In the genomic region with DNA sequence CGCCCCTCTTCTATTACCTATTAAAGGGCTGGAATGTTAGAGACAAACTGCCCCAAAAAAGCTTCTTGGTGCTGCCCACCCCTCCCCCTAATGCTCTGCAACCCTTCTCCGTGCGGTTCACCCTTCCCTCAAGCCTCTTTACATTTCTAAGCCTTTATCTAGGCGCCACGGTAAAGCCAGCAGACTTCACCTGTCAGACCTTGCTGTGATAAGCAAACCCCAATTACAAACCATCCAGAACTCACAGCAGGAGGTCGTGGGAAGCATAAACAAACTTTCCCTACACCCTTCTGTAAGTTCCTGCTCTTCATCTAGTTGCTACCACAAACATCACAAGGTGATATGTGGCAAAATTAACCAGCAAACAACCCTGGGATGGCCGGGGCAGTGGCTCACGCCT, we compare ENCODE assay signal across 1 cellular context.
TF ChIP-seq lines count a peak whose summit lies in the region.

No MANE protein-coding gene starts in this region.

TF ChIP-seq in K562, 482 proteins besides CTCF, POLR2A, EP300 and RAD21 (continued from another document):
- TF ChIP-seq, protein P1, sequence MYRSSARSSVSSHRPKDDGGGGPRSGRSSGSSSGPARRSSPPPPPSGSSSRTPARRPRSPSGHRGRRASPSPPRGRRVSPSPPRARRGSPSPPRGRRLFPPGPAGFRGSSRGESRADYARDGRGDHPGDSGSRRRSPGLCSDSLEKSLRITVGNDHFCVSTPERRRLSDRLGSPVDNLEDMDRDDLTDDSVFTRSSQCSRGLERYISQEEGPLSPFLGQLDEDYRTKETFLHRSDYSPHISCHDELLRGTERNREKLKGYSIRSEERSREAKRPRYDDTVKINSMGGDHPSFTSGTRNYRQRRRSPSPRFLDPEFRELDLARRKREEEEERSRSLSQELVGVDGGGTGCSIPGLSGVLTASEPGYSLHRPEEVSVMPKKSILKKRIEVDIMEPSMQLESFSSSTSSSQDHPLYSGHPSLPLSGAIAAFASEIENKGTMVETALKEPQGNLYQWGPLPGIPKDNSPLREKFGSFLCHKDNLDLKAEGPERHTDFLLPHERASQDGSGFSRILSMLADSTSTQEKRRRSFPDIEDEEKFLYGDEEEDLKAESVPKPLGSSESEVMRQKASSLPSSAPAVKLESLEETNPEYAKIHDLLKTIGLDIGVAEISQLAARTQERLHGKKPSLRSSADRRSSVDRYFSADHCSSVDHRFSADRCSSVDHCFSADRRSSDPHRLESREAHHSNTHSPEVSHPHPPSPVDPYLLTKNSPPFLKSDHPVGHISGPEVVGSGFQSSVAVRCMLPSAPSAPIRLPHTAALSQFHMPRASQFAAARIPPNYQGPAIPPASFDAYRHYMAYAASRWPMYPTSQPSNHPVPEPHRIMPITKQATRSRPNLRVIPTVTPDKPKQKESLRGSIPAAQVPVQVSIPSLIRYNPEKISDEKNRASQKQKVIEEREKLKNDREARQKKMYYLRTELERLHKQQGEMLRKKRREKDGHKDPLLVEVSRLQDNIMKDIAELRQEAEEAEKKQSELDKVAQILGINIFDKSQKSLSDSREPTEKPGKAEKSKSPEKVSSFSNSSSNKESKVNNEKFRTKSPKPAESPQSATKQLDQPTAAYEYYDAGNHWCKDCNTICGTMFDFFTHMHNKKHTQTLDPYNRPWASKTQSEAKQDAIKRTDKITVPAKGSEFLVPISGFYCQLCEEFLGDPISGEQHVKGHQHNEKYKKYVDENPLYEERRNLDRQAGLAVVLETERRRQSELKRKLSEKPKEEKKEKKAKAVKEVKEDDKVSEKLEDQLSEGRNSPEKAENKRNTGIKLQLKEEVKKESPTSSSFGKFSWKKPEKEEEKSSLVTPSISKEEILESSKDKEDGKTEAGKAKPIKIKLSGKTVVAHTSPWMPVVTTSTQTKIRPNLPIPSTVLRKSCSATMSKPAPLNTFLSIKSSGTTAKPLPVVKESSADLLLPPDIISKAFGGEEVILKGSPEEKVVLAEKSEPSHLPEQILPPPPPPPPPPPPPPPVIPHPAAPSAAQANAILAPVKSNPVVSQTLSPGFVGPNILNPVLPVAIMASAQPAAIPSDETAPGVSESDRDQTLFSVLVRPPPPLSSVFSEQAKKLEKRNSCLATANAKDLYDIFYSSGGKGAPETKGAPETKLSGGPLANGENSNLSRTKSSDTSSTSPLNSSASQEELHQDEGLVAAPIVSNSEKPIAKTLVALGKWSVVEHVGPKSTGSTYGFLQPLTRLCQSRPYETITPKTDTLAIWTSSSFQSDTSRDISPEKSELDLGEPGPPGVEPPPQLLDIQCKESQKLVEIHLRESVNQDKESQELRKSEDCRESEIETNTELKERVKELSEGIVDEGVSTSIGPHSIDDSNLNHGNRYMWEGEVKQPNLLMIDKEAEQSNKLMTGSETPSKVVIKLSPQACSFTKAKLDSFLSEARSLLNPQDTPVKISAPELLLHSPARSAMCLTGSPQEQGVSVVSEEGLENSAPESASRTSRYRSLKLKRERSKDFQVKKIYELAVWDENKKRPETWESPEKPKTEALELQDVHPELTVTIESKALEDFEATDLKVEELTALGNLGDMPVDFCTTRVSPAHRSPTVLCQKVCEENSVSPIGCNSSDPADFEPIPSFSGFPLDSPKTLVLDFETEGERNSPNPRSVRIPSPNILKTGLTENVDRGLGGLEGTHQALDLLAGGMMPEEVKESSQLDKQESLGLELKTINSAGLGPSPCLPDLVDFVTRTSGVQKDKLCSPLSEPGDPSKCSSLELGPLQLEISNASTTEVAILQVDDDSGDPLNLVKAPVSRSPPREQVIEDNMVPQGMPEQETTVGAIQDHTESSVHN (IDR thresholded peaks at IDR 0.05; ENCODE audit: borderline replicate concordance in 1 of 2, low read depth in 1 of 2): no peak
- TF ChIP-seq GATA2 (CRISPR knock-in tag; IDR thresholded peaks at IDR 0.05) (no peak), LCOR (CRISPR knock-in tag; IDR thresholded peaks at IDR 0.05) (no peak), ZBTB7A (IDR thresholded peaks at IDR 0.05; ENCODE audit: borderline replicate concordance, control insufficient read depth, low read depth, low read length) (no peak), ARNT (IDR thresholded peaks at IDR 0.05) (no peak), MXI1 (IDR thresholded peaks at IDR 0.05; ENCODE audit: low read depth, low read length) (no peak), SMARCE1 (IDR thresholded peaks at IDR 0.05) (no peak), ATF3 (IDR thresholded peaks at IDR 0.05) (no peak), ATF3 (CRISPR knock-in tag; conservative IDR thresholded peaks at IDR 0.05) (no peak), ARID1B (IDR thresholded peaks at IDR 0.05) (peak; percentile 22; the same call in 1 of the 2 replicates), ZNF583 (CRISPR knock-in tag; IDR thresholded peaks at IDR 0.05) (no peak), ZC3H8 (IDR thresholded peaks at IDR 0.05) (no peak), ZNF57 (CRISPR knock-in tag; IDR thresholded peaks at IDR 0.05) (no peak), POU5F1 (IDR thresholded peaks at IDR 0.05; ENCODE audit: borderline replicate concordance, low read depth, low read length, partially characterized antibody) (no peak), ZBTB12 (CRISPR knock-in tag; IDR thresholded peaks at IDR 0.05) (no peak), MCM3 (IDR thresholded peaks at IDR 0.05) (no peak), NCOR1 (IDR thresholded peaks at IDR 0.05) (peak; percentile 15; the same call in 1 of the 2 replicates)
- TF ChIP-seq, protein P2, sequence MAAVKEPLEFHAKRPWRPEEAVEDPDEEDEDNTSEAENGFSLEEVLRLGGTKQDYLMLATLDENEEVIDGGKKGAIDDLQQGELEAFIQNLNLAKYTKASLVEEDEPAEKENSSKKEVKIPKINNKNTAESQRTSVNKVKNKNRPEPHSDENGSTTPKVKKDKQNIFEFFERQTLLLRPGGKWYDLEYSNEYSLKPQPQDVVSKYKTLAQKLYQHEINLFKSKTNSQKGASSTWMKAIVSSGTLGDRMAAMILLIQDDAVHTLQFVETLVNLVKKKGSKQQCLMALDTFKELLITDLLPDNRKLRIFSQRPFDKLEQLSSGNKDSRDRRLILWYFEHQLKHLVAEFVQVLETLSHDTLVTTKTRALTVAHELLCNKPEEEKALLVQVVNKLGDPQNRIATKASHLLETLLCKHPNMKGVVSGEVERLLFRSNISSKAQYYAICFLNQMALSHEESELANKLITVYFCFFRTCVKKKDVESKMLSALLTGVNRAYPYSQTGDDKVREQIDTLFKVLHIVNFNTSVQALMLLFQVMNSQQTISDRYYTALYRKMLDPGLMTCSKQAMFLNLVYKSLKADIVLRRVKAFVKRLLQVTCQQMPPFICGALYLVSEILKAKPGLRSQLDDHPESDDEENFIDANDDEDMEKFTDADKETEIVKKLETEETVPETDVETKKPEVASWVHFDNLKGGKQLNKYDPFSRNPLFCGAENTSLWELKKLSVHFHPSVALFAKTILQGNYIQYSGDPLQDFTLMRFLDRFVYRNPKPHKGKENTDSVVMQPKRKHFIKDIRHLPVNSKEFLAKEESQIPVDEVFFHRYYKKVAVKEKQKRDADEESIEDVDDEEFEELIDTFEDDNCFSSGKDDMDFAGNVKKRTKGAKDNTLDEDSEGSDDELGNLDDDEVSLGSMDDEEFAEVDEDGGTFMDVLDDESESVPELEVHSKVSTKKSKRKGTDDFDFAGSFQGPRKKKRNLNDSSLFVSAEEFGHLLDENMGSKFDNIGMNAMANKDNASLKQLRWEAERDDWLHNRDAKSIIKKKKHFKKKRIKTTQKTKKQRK (IDR thresholded peaks at IDR 0.05; ENCODE audit: borderline replicate concordance, low read depth, low read length): no peak
